8 cellular contexts compared by ENCODE assay signal in genomic region chr9:33473643-33474352, GRCh38. TPM values are rescaled to one million over a fixed set of nuclear protein-coding genes. Genes with fewer than 3 reads are reported as not detected.
DNase-seq lines count a peak whose midpoint lies in the region; ATAC-seq and TF ChIP-seq lines count a peak whose summit lies in the region.

A gene with protein sequence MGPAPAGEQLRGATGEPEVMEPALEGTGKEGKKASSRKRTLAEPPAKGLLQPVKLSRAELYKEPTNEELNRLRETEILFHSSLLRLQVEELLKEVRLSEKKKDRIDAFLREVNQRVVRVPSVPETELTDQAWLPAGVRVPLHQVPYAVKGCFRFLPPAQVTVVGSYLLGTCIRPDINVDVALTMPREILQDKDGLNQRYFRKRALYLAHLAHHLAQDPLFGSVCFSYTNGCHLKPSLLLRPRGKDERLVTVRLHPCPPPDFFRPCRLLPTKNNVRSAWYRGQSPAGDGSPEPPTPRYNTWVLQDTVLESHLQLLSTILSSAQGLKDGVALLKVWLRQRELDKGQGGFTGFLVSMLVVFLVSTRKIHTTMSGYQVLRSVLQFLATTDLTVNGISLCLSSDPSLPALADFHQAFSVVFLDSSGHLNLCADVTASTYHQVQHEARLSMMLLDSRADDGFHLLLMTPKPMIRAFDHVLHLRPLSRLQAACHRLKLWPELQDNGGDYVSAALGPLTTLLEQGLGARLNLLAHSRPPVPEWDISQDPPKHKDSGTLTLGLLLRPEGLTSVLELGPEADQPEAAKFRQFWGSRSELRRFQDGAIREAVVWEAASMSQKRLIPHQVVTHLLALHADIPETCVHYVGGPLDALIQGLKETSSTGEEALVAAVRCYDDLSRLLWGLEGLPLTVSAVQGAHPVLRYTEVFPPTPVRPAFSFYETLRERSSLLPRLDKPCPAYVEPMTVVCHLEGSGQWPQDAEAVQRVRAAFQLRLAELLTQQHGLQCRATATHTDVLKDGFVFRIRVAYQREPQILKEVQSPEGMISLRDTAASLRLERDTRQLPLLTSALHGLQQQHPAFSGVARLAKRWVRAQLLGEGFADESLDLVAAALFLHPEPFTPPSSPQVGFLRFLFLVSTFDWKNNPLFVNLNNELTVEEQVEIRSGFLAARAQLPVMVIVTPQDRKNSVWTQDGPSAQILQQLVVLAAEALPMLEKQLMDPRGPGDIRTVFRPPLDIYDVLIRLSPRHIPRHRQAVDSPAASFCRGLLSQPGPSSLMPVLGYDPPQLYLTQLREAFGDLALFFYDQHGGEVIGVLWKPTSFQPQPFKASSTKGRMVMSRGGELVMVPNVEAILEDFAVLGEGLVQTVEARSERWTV (minus strand): TSS chr9:33473924. CDS start chr9:33473842, 82 bp downstream.

- peak; percentile 79 for TF ChIP-seq POLR2A in GM19099 (IDR thresholded peaks at IDR 0.05; ENCODE audit: extremely low read depth, insufficient read length, low read depth)

- DNase-seq in AG20443 (ENCODE audit: low spot score), result peak; percentile 98
- peak; percentile 92 for DNase-seq in NCI-H510A (lab: John Stamatoyannopoulos, UW)
- peak; percentile 96 for DNase-seq in activated CD4-positive, alpha-beta T cell treated with anti-CD3 and anti-CD28 coated beads for 1 hour
- DNase-seq in cerebellum (ENCODE audit: low spot score), result peak; percentile 98
- peak; percentile 99 for DNase-seq in islet precursor cell
- peak; percentile 96 to 98 (median 97) for DNase-seq in stimulated activated CD4-positive, alpha-beta T cell treated with anti-CD3 and anti-CD28 coated beads, Interleukin-12 subunit alpha, Interleukin-12 subunit beta, amount 100 ng/mL, for 48 hours (ENCODE audit: low read depth in 2 of 3, low spot score in 1 of 3)

- ATAC-seq in HG03432 (IDR thresholded peaks at IDR 0.05; ENCODE audit: unreplicated experiment), result peak; percentile 99

RNA-seq across cellular contexts. Expression of the gene that starts here (rescaled TPM):
- 12.2 TPM for total RNA-seq in cerebellum

Comparison
In these comparisons a context has a peak if more than half of its experiments do, and no peak if none do; other contexts are left out.
1. Peak in every context shown above with its lines: DNase-seq and ATAC-seq.